ENCODE assay signal across 1 cellular context in genomic region chr17:38798614-38799500, GRCh38.
TF ChIP-seq lines count a peak whose summit lies in the region.

No MANE protein-coding gene starts in this region.

TF ChIP-seq in HepG2, 621 proteins besides CTCF, POLR2A, EP300 and RAD21 (continued from another document and continues in another):
- TF ChIP-seq SKIL (CRISPR knock-in tag; IDR thresholded peaks at IDR 0.05; ENCODE audit: borderline replicate concordance) (peak; percentile 26; the same call in 1 of the 2 replicates), NFAT5 (CRISPR knock-in tag; IDR thresholded peaks at IDR 0.05) (peak; percentile 77; the same call in 1 of the 2 replicates), NFRKB (IDR thresholded peaks at IDR 0.05) (no peak), ZNF782 (CRISPR knock-in tag; IDR thresholded peaks at IDR 0.05; ENCODE audit: borderline replicate concordance) (no peak), ZNF839 (CRISPR knock-in tag; IDR thresholded peaks at IDR 0.05; ENCODE audit: borderline replicate concordance) (peak; percentile 85; the same call in 1 of the 2 replicates), BCL3 (CRISPR knock-in tag; IDR thresholded peaks at IDR 0.05) (peak; percentile 23; the same call in 1 of the 2 replicates), ASH2L (IDR thresholded peaks at IDR 0.05; ENCODE audit: insufficient read length, low read depth, low read length) (peak; percentile 70), ZNF883 (CRISPR knock-in tag; IDR thresholded peaks at IDR 0.05; ENCODE audit: not compliant biosample characterization) (peak; percentile 77), NFE2 (CRISPR knock-in tag; IDR thresholded peaks at IDR 0.05) (no peak), KLF16 (CRISPR knock-in tag; IDR thresholded peaks at IDR 0.05) (peak in 1 of 2 experiments; percentile 41; a peak in 1 of 4 replicates), ZNF788 (CRISPR knock-in tag; IDR thresholded peaks at IDR 0.05; ENCODE audit: borderline replicate concordance) (peak; percentile 78; the same call in 1 of the 2 replicates), TBX2 (CRISPR knock-in tag; IDR thresholded peaks at IDR 0.05; ENCODE audit: borderline replicate concordance) (peak; percentile 14; the same call in 1 of the 2 replicates), KDM2A (CRISPR knock-in tag; IDR thresholded peaks at IDR 0.05; ENCODE audit: borderline replicate concordance, low read depth) (peak; percentile 82), CENPBD1 (CRISPR knock-in tag; IDR thresholded peaks at IDR 0.05; ENCODE audit: borderline replicate concordance, low read depth) (no peak), STAG1 (CRISPR knock-in tag; IDR thresholded peaks at IDR 0.05) (no peak), PHF5A (CRISPR knock-in tag; IDR thresholded peaks at IDR 0.05; ENCODE audit: low read depth, unreplicated experiment) (no peak), EZH2 (conservative IDR thresholded peaks at IDR 0.05; ENCODE audit: low read depth, low read length) (no peak), ZNF546 (CRISPR knock-in tag; conservative IDR thresholded peaks at IDR 0.05) (no peak), SMAD9 (CRISPR knock-in tag; IDR thresholded peaks at IDR 0.05) (no peak), ZNF709 (CRISPR knock-in tag; IDR thresholded peaks at IDR 0.05) (peak; percentile 74; the same call in 1 of the 2 replicates), EED (CRISPR knock-in tag; IDR thresholded peaks at IDR 0.05) (peak; percentile 82; the same call in 1 of the 2 replicates), ZMYM2 (CRISPR knock-in tag; IDR thresholded peaks at IDR 0.05) (no peak), ATF7 (IDR thresholded peaks at IDR 0.05) (no peak), ATF7 (CRISPR knock-in tag; IDR thresholded peaks at IDR 0.05) (0 out of 2 replicates have a peak, but pooled peaks have one; percentile 7), GATAD1 (CRISPR knock-in tag; IDR thresholded peaks at IDR 0.05) (peak; percentile 62; the same call in 1 of the 2 replicates), HOXA3 (CRISPR knock-in tag; IDR thresholded peaks at IDR 0.05) (peak; percentile 73; the same call in 1 of the 2 replicates), ZSCAN9 (CRISPR knock-in tag; IDR thresholded peaks at IDR 0.05; ENCODE audit: borderline replicate concordance) (no peak), CBX1 (IDR thresholded peaks at IDR 0.05; ENCODE audit: low read depth) (no peak), NONO (IDR thresholded peaks at IDR 0.05) (no peak), NONO (CRISPR knock-in tag; conservative IDR thresholded peaks at IDR 0.05) (no peak), ZNF513 (CRISPR knock-in tag; conservative IDR thresholded peaks at IDR 0.05) (no peak), ZKSCAN5 (CRISPR knock-in tag; IDR thresholded peaks at IDR 0.05) (no peak)
- TF ChIP-seq, protein P1, sequence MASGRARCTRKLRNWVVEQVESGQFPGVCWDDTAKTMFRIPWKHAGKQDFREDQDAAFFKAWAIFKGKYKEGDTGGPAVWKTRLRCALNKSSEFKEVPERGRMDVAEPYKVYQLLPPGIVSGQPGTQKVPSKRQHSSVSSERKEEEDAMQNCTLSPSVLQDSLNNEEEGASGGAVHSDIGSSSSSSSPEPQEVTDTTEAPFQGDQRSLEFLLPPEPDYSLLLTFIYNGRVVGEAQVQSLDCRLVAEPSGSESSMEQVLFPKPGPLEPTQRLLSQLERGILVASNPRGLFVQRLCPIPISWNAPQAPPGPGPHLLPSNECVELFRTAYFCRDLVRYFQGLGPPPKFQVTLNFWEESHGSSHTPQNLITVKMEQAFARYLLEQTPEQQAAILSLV (CRISPR knock-in tag; IDR thresholded peaks at IDR 0.05; ENCODE audit: borderline replicate concordance), result peak; percentile 77
- TF ChIP-seq, protein P2, sequence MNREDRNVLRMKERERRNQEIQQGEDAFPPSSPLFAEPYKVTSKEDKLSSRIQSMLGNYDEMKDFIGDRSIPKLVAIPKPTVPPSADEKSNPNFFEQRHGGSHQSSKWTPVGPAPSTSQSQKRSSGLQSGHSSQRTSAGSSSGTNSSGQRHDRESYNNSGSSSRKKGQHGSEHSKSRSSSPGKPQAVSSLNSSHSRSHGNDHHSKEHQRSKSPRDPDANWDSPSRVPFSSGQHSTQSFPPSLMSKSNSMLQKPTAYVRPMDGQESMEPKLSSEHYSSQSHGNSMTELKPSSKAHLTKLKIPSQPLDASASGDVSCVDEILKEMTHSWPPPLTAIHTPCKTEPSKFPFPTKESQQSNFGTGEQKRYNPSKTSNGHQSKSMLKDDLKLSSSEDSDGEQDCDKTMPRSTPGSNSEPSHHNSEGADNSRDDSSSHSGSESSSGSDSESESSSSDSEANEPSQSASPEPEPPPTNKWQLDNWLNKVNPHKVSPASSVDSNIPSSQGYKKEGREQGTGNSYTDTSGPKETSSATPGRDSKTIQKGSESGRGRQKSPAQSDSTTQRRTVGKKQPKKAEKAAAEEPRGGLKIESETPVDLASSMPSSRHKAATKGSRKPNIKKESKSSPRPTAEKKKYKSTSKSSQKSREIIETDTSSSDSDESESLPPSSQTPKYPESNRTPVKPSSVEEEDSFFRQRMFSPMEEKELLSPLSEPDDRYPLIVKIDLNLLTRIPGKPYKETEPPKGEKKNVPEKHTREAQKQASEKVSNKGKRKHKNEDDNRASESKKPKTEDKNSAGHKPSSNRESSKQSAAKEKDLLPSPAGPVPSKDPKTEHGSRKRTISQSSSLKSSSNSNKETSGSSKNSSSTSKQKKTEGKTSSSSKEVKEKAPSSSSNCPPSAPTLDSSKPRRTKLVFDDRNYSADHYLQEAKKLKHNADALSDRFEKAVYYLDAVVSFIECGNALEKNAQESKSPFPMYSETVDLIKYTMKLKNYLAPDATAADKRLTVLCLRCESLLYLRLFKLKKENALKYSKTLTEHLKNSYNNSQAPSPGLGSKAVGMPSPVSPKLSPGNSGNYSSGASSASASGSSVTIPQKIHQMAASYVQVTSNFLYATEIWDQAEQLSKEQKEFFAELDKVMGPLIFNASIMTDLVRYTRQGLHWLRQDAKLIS (CRISPR knock-in tag; IDR thresholded peaks at IDR 0.05), result 0 out of 2 replicates have a peak, but pooled peaks have one; percentile 57
- TF ChIP-seq, protein P3, sequence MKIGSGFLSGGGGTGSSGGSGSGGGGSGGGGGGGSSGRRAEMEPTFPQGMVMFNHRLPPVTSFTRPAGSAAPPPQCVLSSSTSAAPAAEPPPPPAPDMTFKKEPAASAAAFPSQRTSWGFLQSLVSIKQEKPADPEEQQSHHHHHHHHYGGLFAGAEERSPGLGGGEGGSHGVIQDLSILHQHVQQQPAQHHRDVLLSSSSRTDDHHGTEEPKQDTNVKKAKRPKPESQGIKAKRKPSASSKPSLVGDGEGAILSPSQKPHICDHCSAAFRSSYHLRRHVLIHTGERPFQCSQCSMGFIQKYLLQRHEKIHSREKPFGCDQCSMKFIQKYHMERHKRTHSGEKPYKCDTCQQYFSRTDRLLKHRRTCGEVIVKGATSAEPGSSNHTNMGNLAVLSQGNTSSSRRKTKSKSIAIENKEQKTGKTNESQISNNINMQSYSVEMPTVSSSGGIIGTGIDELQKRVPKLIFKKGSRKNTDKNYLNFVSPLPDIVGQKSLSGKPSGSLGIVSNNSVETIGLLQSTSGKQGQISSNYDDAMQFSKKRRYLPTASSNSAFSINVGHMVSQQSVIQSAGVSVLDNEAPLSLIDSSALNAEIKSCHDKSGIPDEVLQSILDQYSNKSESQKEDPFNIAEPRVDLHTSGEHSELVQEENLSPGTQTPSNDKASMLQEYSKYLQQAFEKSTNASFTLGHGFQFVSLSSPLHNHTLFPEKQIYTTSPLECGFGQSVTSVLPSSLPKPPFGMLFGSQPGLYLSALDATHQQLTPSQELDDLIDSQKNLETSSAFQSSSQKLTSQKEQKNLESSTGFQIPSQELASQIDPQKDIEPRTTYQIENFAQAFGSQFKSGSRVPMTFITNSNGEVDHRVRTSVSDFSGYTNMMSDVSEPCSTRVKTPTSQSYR (CRISPR knock-in tag; IDR thresholded peaks at IDR 0.05; ENCODE audit: borderline replicate concordance), result peak; percentile 19; the same call in 1 of the 2 replicates
- TF ChIP-seq, protein P4, sequence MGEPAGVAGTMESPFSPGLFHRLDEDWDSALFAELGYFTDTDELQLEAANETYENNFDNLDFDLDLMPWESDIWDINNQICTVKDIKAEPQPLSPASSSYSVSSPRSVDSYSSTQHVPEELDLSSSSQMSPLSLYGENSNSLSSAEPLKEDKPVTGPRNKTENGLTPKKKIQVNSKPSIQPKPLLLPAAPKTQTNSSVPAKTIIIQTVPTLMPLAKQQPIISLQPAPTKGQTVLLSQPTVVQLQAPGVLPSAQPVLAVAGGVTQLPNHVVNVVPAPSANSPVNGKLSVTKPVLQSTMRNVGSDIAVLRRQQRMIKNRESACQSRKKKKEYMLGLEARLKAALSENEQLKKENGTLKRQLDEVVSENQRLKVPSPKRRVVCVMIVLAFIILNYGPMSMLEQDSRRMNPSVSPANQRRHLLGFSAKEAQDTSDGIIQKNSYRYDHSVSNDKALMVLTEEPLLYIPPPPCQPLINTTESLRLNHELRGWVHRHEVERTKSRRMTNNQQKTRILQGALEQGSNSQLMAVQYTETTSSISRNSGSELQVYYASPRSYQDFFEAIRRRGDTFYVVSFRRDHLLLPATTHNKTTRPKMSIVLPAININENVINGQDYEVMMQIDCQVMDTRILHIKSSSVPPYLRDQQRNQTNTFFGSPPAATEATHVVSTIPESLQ (CRISPR knock-in tag; conservative IDR thresholded peaks at IDR 0.05), result no peak
- TF ChIP-seq, protein P5, sequence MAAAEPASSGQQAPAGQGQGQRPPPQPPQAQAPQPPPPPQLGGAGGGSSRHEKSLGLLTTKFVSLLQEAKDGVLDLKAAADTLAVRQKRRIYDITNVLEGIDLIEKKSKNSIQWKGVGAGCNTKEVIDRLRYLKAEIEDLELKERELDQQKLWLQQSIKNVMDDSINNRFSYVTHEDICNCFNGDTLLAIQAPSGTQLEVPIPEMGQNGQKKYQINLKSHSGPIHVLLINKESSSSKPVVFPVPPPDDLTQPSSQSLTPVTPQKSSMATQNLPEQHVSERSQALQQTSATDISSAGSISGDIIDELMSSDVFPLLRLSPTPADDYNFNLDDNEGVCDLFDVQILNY (CRISPR knock-in tag; conservative IDR thresholded peaks at IDR 0.05), result peak; percentile 11; the same call in 1 of the 2 replicates
